14 cellular contexts compared by ENCODE assay signal in the genomic region with DNA sequence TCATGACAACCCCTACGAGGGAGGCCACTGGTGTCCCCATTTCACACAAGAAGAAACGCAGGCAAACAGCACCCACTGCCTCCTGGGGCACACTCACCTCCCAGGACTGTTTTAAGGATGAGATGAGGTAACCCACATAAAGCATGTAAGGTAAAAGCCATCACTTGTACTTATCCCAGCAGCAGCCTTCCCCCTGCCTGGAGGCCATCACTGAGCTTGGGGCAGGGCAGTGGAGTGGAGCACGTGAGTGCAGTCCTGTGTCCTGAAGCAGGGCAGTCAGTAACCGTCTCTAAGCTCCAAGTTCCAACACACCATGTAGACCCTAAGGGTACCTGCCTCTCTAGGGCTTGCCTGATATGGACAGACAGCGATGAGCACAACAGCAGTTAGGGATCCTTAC. TPM values are rescaled to one million over a fixed set of nuclear protein-coding genes. Genes with fewer than 3 reads are reported as not detected.
A peak's percentile ranks its signal among the peaks of the same experiment; 100 is the strongest.
DNase-seq lines count a peak whose midpoint lies in the region; ATAC-seq lines count a peak whose summit lies in the region.
"Had no signal": no experiment of that assay in that cellular context is flagged by ENCODE, and none has a peak within 500 bp of the region (broad histone marks: within the 10 kb centered on the region; RNA-seq: fewer than 3 reads in every experiment).

No MANE protein-coding gene starts in this region.

- no peaks in the 10 kb centered on the region for H3K9me3 ChIP-seq in CD4-positive, alpha-beta memory T cell (ENCODE audit: control insufficient read depth in 1 of 2, low read length in 2 of 2)
- H3K9me3 ChIP-seq in HUES6 (ENCODE audit: control insufficient read depth, insufficient read depth, low read depth, low read length) = peaks cover 2% of the 10 kb centered on the region; the same call in 1 of the 2 replicates
- H3K9me3 ChIP-seq: body of pancreas had no signal

- no peak overlapping the region for H3K27ac ChIP-seq in CD4-positive, alpha-beta memory T cell (ENCODE audit: low read depth, low read length)
- no peak overlapping the region for H3K27ac ChIP-seq in HUES6 (ENCODE audit: low read depth, low read length)
- H3K27ac ChIP-seq: body of pancreas had no signal

- H3K4me1 Mint-ChIP-seq in CD4-positive, alpha-beta memory T cell = peaks cover 18 to 43% (median 23%) of the 10 kb centered on the region in 4 donors
- peaks cover 23% of the 10 kb centered on the region for H3K4me1 Mint-ChIP-seq in activated naive CD8-positive, alpha-beta T cell (ENCODE audit: low read depth)
- H3K4me1 Mint-ChIP-seq in naive B cell = peaks cover 9 to 31% (median 28%) of the 10 kb centered on the region in 3 donors

- no peaks in the 10 kb centered on the region for H3K9me3 Mint-ChIP-seq in CD4-positive, alpha-beta memory T cell
- H3K9me3 Mint-ChIP-seq in activated naive CD8-positive, alpha-beta T cell (ENCODE audit: low read depth) = no peaks in the 10 kb centered on the region
- no peaks in the 10 kb centered on the region for H3K9me3 Mint-ChIP-seq in naive B cell

- H3K9ac ChIP-seq in HUES6 (ENCODE audit: low read length) = no peak overlapping the region

- intact Hi-C loops in CD4-positive, alpha-beta memory T cell (cut with micrococcal nuclease) = loop anchor here (5.0 to 10.0 kb wide), 3 partner anchors 142 to 397 kb away; partner anchors contain the start of genes CHFR, GOLGA3 and ZNF140

- ATAC-seq in naive B cell (ENCODE audit: low read depth in 2 of 2) (no peak), GM19452 (IDR thresholded peaks at IDR 0.05; ENCODE audit: unreplicated experiment) (no peak), GM19324 (IDR thresholded peaks at IDR 0.05; ENCODE audit: low FRiP score, unreplicated experiment) (no peak)
- ATAC-seq: body of pancreas, left cardiac atrium had no signal

- H3K27me3 ChIP-seq in CD4-positive, alpha-beta memory T cell (ENCODE audit: insufficient read depth, low read length) = no peaks in the 10 kb centered on the region
- H3K27me3 ChIP-seq in HUES6 (ENCODE audit: control insufficient read depth, insufficient read depth, low read length) = peaks cover 9% of the 10 kb centered on the region
- H3K27me3 ChIP-seq: body of pancreas had no signal

- H3K4me3 ChIP-seq in CD4-positive, alpha-beta memory T cell (ENCODE audit: low read length in 2 of 2) = no peak overlapping the region
- peak overlapping the region; percentile 63; the same call in 1 of the 2 replicates for H3K4me3 ChIP-seq in HUES6 (ENCODE audit: low read depth, low read length)
- H3K4me3 ChIP-seq: body of pancreas had no signal

- H3K36me3 ChIP-seq in CD4-positive, alpha-beta memory T cell (ENCODE audit: insufficient read depth, low read length) = no peaks in the 10 kb centered on the region
- H3K36me3 ChIP-seq in HUES6 (ENCODE audit: control insufficient read depth, insufficient read depth, low read length) = peaks cover 14% of the 10 kb centered on the region

- peak overlapping the region in 6 of 7 donors; percentile 42 to 76 (median 66) for H3K27ac Mint-ChIP-seq in CD4-positive, alpha-beta memory T cell
- H3K27ac Mint-ChIP-seq in activated naive CD8-positive, alpha-beta T cell = peak overlapping the region; percentile 28
- H3K27ac Mint-ChIP-seq in naive B cell = peak overlapping the region in 2 of 6 donors; percentile 44 to 84

- DNase-seq in CD4-positive, alpha-beta memory T cell = no peak
- DNase-seq in naive B cell = no peak
- DNase-seq in foreskin melanocyte = no peak
- no peak for DNase-seq in SW 1271 (lab: John Stamatoyannopoulos, UW)
- DNase-seq: body of pancreas; DMS79; left cardiac atrium; NCI-H345; SHP77; stimulated activated CD4-positive, alpha-beta T cell treated with anti-CD3 and anti-CD28 coated beads, Interleukin-4, amount 100 ng/mL, for 24 hours had no signal

- peaks cover 0 to 6% of the 10 kb centered on the region in 2 donors for H3K36me3 Mint-ChIP-seq in CD4-positive, alpha-beta memory T cell
- peaks cover 4% of the 10 kb centered on the region for H3K36me3 Mint-ChIP-seq in activated naive CD8-positive, alpha-beta T cell
- no peaks in the 10 kb centered on the region for H3K36me3 Mint-ChIP-seq in naive B cell

- H3K4me1 ChIP-seq in CD4-positive, alpha-beta memory T cell (ENCODE audit: insufficient read depth, low read length) = peaks cover 13% of the 10 kb centered on the region
- peaks cover 10% of the 10 kb centered on the region; the same call in 1 of the 2 replicates for H3K4me1 ChIP-seq in HUES6 (ENCODE audit: control insufficient read depth, insufficient read depth, low read length)

- CTCF ChIA-PET in CD4-positive, alpha-beta memory T cell (lab: Charles Lee; ENCODE audit: partially characterized antibody) = no interaction called here

- no peaks in the 10 kb centered on the region for H3K27me3 Mint-ChIP-seq in CD4-positive, alpha-beta memory T cell
- no peaks in the 10 kb centered on the region for H3K27me3 Mint-ChIP-seq in activated naive CD8-positive, alpha-beta T cell
- no peaks in the 10 kb centered on the region for H3K27me3 Mint-ChIP-seq in naive B cell

- H3K4me3 Mint-ChIP-seq in CD4-positive, alpha-beta memory T cell = peak overlapping the region; percentile 67 to 86 (median 77)
- H3K4me3 Mint-ChIP-seq in activated naive CD8-positive, alpha-beta T cell = peak overlapping the region; percentile 79
- H3K4me3 Mint-ChIP-seq in naive B cell = peak overlapping the region; percentile 33 to 91 (median 76)

- POLR2A ChIA-PET in CD4-positive, alpha-beta memory T cell (lab: Charles Lee; ENCODE audit: partially characterized antibody) = interaction anchor here (0.6 kb wide), 1 partner anchor 9 kb away, joined by 3 read pairs; no protein-coding TSS in a partner anchor

RNA-seq across cellular contexts. Expression of gene POLE, which starts 1.7 kb away (rescaled TPM):
- total RNA-seq in CD4-positive, alpha-beta memory T cell = 10 to 100 TPM; 69.5 to 75.4 TPM
- 1 to 10 TPM; 2.2 to 6.3 TPM for polyA plus RNA-seq in CD4-positive, alpha-beta memory T cell
- polyA plus RNA-seq in naive B cell (ENCODE audit: low read depth in 6 of 6) = 1 to 10 TPM in 5 of 6 donors, not detected in 1; 1.7 to 8.2 (median 2.6) TPM

RNA-seq across cellular contexts. Expression of gene PXMP2, which starts 2.0 kb away (rescaled TPM):
- total RNA-seq in CD4-positive, alpha-beta memory T cell = 1 to 10 TPM; 4.2 to 7.2 TPM
- 10 to 100 TPM; 12.9 to 23.9 TPM for polyA plus RNA-seq in CD4-positive, alpha-beta memory T cell
- polyA plus RNA-seq in naive B cell (ENCODE audit: low read depth in 6 of 6) = 10 to 100 TPM in 1 of 6 donors, 1 to 10 TPM in 5; 6.2 to 10.4 (median 7.9) TPM

RNA-seq across cellular contexts. Expression of gene PGAM5, which starts 25.2 kb away (rescaled TPM):
- 10 to 100 TPM; 23.8 to 28.1 TPM for total RNA-seq in CD4-positive, alpha-beta memory T cell
- polyA plus RNA-seq in CD4-positive, alpha-beta memory T cell = 10 to 100 TPM in 1 of 2 donors, 1 to 10 TPM in 1; 7.2 to 29.7 TPM
- polyA plus RNA-seq in naive B cell (ENCODE audit: low read depth in 6 of 6) = 10 to 100 TPM; 13.0 to 34.0 (median 23.8) TPM
